ENCODE assay signal across 18 cellular contexts in genomic region chr6:151179321-151179720, GRCh38.
DNase-seq lines count a peak whose midpoint lies in the region; ATAC-seq and TF ChIP-seq lines count a peak whose summit lies in the region.
"Had no signal": no experiment of that assay in that cellular context is flagged by ENCODE, and none has a peak within 500 bp of the region (broad histone marks: within the 10 kb centered on the region; RNA-seq: fewer than 3 reads in every experiment).

No MANE protein-coding gene starts in this region.

- no peaks in the 10 kb centered on the region for H3K4me1 Mint-ChIP-seq in naive thymus-derived CD4-positive, alpha-beta T cell
- H3K4me1 Mint-ChIP-seq: IgD-negative memory B cell had no signal

- H3K9me3 ChIP-seq in naive thymus-derived CD4-positive, alpha-beta T cell (ENCODE audit: control insufficient read depth in 2 of 3, low read length in 3 of 3): no peaks in the 10 kb centered on the region
- H3K9me3 ChIP-seq: transverse colon had no signal

- H3K27me3 Mint-ChIP-seq in naive thymus-derived CD4-positive, alpha-beta T cell: peaks cover 5 to 43% (median 35%) of the 10 kb centered on the region in 5 donors

- intact Hi-C loops in naive thymus-derived CD4-positive, alpha-beta T cell (cut with micrococcal nuclease): no loop called here

- peaks cover 0 to 13% (median 1%) of the 10 kb centered on the region in 11 donors for H3K9me3 Mint-ChIP-seq in naive thymus-derived CD4-positive, alpha-beta T cell
- H3K9me3 Mint-ChIP-seq: CD4-positive, alpha-beta T cell; natural killer cell treated with Interleukin-12 subunit alpha and Interleukin-12 subunit beta and Interleukin-15 and Interleukin-18, amount 100 ng/mL, for 72 hours had no signal

- DNase-seq in GM04503 (ENCODE audit: low read depth) (peak; percentile 45), RKO (ENCODE audit: low spot score) (peak; percentile 4), epithelial cell of proximal tubule (ENCODE audit: low read depth) (peak; percentile 27), renal cortical epithelial cell (ENCODE audit: low read depth) (peak; percentile 86), GM10248 (ENCODE audit: extremely low spot score) (no peak), occipital lobe (lab: John Stamatoyannopoulos, UW) (no peak)
- DNase-seq in naive thymus-derived CD4-positive, alpha-beta T cell: no peak
- DNase-seq: activated CD4-positive, CD25-positive, alpha-beta regulatory T cell; activated naive CD4-positive, alpha-beta T cell treated with Interleukin-2 at 50 U/mL for 16 hours; CD4-positive, alpha-beta T cell; erythroblast; NCI-H1417 treated with DMSO at 0.1 percent for 48 hours; NCI-H526; retina; transverse colon had no signal

- no peak overlapping the region for H3K4me3 Mint-ChIP-seq in naive thymus-derived CD4-positive, alpha-beta T cell
- H3K4me3 Mint-ChIP-seq: CD4-positive, alpha-beta T cell; IgD-negative memory B cell; natural killer cell treated with Interleukin-12 subunit alpha and Interleukin-12 subunit beta and Interleukin-15 and Interleukin-18, amount 100 ng/mL, for 72 hours had no signal

- H3K4me3 ChIP-seq in epithelial cell of proximal tubule (ENCODE audit: low read depth, low read length): no peak overlapping the region
- no peak overlapping the region for H3K4me3 ChIP-seq in naive thymus-derived CD4-positive, alpha-beta T cell (ENCODE audit: low read length)
- H3K4me3 ChIP-seq: transverse colon had no signal

- H3K36me3 Mint-ChIP-seq in naive thymus-derived CD4-positive, alpha-beta T cell: peaks cover 0 to 3% (median 0%) of the 10 kb centered on the region in 5 donors
- H3K36me3 Mint-ChIP-seq: IgD-negative memory B cell; natural killer cell treated with Interleukin-12 subunit alpha and Interleukin-12 subunit beta and Interleukin-15 and Interleukin-18, amount 100 ng/mL, for 72 hours had no signal

- POLR2A ChIA-PET in GM10248 (lab: Yijun Ruan, JAX): no interaction called here
- POLR2A ChIA-PET in naive thymus-derived CD4-positive, alpha-beta T cell (lab: Charles Lee): no interaction called here

- no peak for ATAC-seq in GM21423 (IDR thresholded peaks at IDR 0.05; ENCODE audit: unreplicated experiment)
- ATAC-seq in naive thymus-derived CD4-positive, alpha-beta T cell: no peak
- ATAC-seq: natural killer cell treated with Interleukin-12 subunit alpha and Interleukin-12 subunit beta and Interleukin-15 and Interleukin-18, amount 100 ng/mL, for 72 hours had no signal

- H3K36me3 ChIP-seq in naive thymus-derived CD4-positive, alpha-beta T cell (ENCODE audit: control insufficient read depth in 2 of 3, insufficient read depth in 3 of 3, low read length in 3 of 3): no peaks in the 10 kb centered on the region
- H3K36me3 ChIP-seq: transverse colon had no signal

- no peak overlapping the region for H3K27ac ChIP-seq in naive thymus-derived CD4-positive, alpha-beta T cell (ENCODE audit: low read depth, low read length)
- H3K27ac ChIP-seq: transverse colon had no signal

- H3K27me3 ChIP-seq in naive thymus-derived CD4-positive, alpha-beta T cell (ENCODE audit: control insufficient read depth in 2 of 2, insufficient read depth in 2 of 2, low read length in 2 of 2): no peaks in the 10 kb centered on the region
- H3K27me3 ChIP-seq: transverse colon had no signal

- CTCF ChIA-PET in GM10248 (lab: Yijun Ruan, JAX): interaction anchor here (1.2 kb wide), 1 partner anchor 70 kb away, joined by 3 read pairs; no protein-coding TSS in a partner anchor
- CTCF ChIA-PET in naive thymus-derived CD4-positive, alpha-beta T cell (lab: Charles Lee): interaction anchor here (0.7 to 1.4 kb wide), 2 partner anchors 31 to 1666 kb away, joined by 3 read pairs; no protein-coding TSS in a partner anchor

- no peaks in the 10 kb centered on the region for H3K4me1 ChIP-seq in naive thymus-derived CD4-positive, alpha-beta T cell (ENCODE audit: control insufficient read depth in 2 of 2, insufficient read depth in 2 of 2, low read length in 2 of 2)
- H3K4me1 ChIP-seq: transverse colon had no signal

- TF ChIP-seq CTCF in epithelial cell of proximal tubule (conservative IDR thresholded peaks at IDR 0.05; ENCODE audit: low read depth, low read length) (no peak), GM10248 (IDR thresholded peaks at IDR 0.05; ENCODE audit: control extremely low read depth, extremely low read depth, low read depth, missing control alignments) (no peak)

- H3K27ac Mint-ChIP-seq in naive thymus-derived CD4-positive, alpha-beta T cell: no peak overlapping the region
- H3K27ac Mint-ChIP-seq: CD4-positive, alpha-beta T cell; IgD-negative memory B cell; natural killer cell treated with Interleukin-12 subunit alpha and Interleukin-12 subunit beta and Interleukin-15 and Interleukin-18, amount 100 ng/mL, for 72 hours had no signal

Comparison
In these comparisons a context has a peak if more than half of its experiments do, and no peak if none do; other contexts are left out.
1. DNase-seq: peak in GM04503 (single experiment), RKO (single experiment), epithelial cell of proximal tubule (single experiment) and renal cortical epithelial cell (single experiment); none in GM10248 (single experiment), occipital lobe (single experiment) and naive thymus-derived CD4-positive, alpha-beta T cell (0 of 9).